ENCODE assay signal across 8 cellular contexts in the genomic region with DNA sequence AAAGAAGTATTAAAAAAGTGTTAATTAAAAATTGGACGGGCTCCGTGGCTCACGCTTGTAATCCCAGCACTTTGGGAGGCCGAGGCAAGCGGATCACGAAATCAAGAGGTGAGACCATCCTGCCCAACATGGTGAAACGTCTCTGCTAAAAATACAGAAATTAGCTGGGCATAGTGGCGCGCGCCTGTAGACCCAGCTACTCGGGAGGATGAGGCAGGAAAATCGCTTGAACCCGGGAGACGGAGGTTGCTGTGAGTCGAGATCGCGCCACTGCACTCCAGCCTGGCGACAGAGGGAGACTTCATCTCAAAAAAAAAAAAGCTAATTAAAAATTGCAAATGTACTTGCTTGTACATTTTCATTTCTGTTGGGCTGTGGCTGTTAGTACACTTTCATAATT. TPM values are rescaled to one million over a fixed set of nuclear protein-coding genes. Genes with fewer than 3 reads are reported as not detected.
DNase-seq lines count a peak whose midpoint lies in the region; ATAC-seq, FAIRE-seq and TF ChIP-seq lines count a peak whose summit lies in the region.
"Not testable (repeated sequence)": the region's sequence is repeated elsewhere in the genome, so short reads cannot be mapped to it uniquely, and the experiment has no call there.

No MANE protein-coding gene starts in this region.

- in situ Hi-C loops in astrocyte of the cerebellum (cut with HindIII; ENCODE audit: low sequenced_read_pairs); HepG2 (cut with HindIII; ENCODE audit: extremely low pct_ligation_motif_present, low pct_unique_long_range_greater_than_20kb): not testable (repeated sequence)

- TF ChIP-seq RAD21 in HepG2 (CRISPR knock-in tag; IDR thresholded peaks at IDR 0.05), result not testable (repeated sequence)

- H3K36me3 Mint-ChIP-seq in CD4-positive, alpha-beta T cell (ENCODE audit: low read depth), result peaks cover 43% of the 10 kb centered on the region
- H3K36me3 Mint-ChIP-seq in osteocyte (ENCODE audit: unreplicated experiment), result peaks cover 15% of the 10 kb centered on the region

- H3K4me2 ChIP-seq in HepG2 (ENCODE audit: low read depth, low read length), result peak overlapping the region; percentile 83

- not testable (repeated sequence) for H3K9me3 ChIP-seq in CD4-positive, alpha-beta T cell (ENCODE audit: control insufficient read depth, low read length); esophagus muscularis mucosa; HepG2 (ENCODE audit: low read length); thoracic aorta

- H3K27me3 Mint-ChIP-seq in CD4-positive, alpha-beta T cell; osteocyte (ENCODE audit: unreplicated experiment): not testable (repeated sequence)

- WGBS in esophagus muscularis mucosa, result 70% methylated on average over 18 of the region's 18 CpGs
- WGBS in HepG2 (ENCODE audit: low lambda C conversion rate), result 1% methylated on average over 18 of the region's 18 CpGs

- peaks cover 14% of the 10 kb centered on the region; the same call in 1 of the 2 replicates for H4K20me1 ChIP-seq in HepG2 (ENCODE audit: insufficient read depth, low read length)

- BruUV-seq in HepG2 (replicated peaks; lab: Mats Ljungman, UMichigan), result not testable (repeated sequence)

- intact Hi-C loops in CD4-positive, alpha-beta T cell (cut with DNase I, micrococcal nuclease), result loop anchor here (5.0 to 10.0 kb wide), 5 partner anchors 37 to 1199 kb away; partner anchors contain the start of genes CINP (in 1 of the 2), MARK3 (in 1 of the 2), TECPR2 (in 1 of the 2) and TRMT61A (in 1 of the 2)
- intact Hi-C loops in esophagus muscularis mucosa (cut with DNase I); HepG2 (cut with micrococcal nuclease; ENCODE audit: unreplicated experiment): not testable (repeated sequence)

- H3K4me1 Mint-ChIP-seq in CD4-positive, alpha-beta T cell (ENCODE audit: low read depth), result peaks cover 55% of the 10 kb centered on the region
- peaks cover 44% of the 10 kb centered on the region for H3K4me1 Mint-ChIP-seq in osteocyte (ENCODE audit: unreplicated experiment)

- peak overlapping the region; percentile 94 for H3K27ac Mint-ChIP-seq in CD4-positive, alpha-beta T cell
- not testable (repeated sequence) for H3K27ac Mint-ChIP-seq in osteocyte (ENCODE audit: unreplicated experiment)

- POLR2A ChIA-PET in CD4-positive, alpha-beta T cell (lab: Charles Lee), result not testable (repeated sequence)
- POLR2A ChIA-PET in HepG2 (lab: Yijun Ruan, JAX), result interaction anchor here (0.6 to 1.0 kb wide), 2 partner anchors 14 to 286 kb away, joined by 3 read pairs; no protein-coding TSS in a partner anchor

- H3K36me3 ChIP-seq in esophagus muscularis mucosa, result peaks cover 4 to 21% (median 18%) of the 10 kb centered on the region in 4 donors
- peaks cover 7 to 22% of the 10 kb centered on the region in 2 experiments; a peak in 3 of 5 replicates for H3K36me3 ChIP-seq in HepG2 (replicated peaks in 1 of 2; ENCODE audit: control insufficient read depth in 1 of 2, insufficient read depth in 2 of 2, low read length in 2 of 2)
- peaks cover 12% of the 10 kb centered on the region for H3K36me3 ChIP-seq in thoracic aorta

- H3K27ac ChIP-seq in CD4-positive, alpha-beta T cell (ENCODE audit: low read depth, low read length); thoracic aorta: not testable (repeated sequence)
- peak overlapping the region; percentile 98 for H3K27ac ChIP-seq in VCaP
- peak overlapping the region; percentile 91 to 98 (median 96) for H3K27ac ChIP-seq in esophagus muscularis mucosa (replicated peaks in 1 of 4)
- H3K27ac ChIP-seq in HepG2 (ENCODE audit: extremely low read length, insufficient read depth, low read length), result peak overlapping the region; percentile 88

- TF ChIP-seq POLR2A in esophagus muscularis mucosa (IDR thresholded peaks at IDR 0.05; ENCODE audit: low read depth); HepG2 (IDR thresholded peaks at IDR 0.05; ENCODE audit: insufficient read depth in 1 of 2, low read depth in 2 of 2, low read length in 2 of 2): not testable (repeated sequence)

- not testable (repeated sequence) for H2AFZ ChIP-seq in HepG2 (ENCODE audit: low read length)

- peak overlapping the region; percentile 91 for H3K9ac ChIP-seq in HepG2 (ENCODE audit: insufficient read depth, low read depth, low read length)

- H3K9me3 Mint-ChIP-seq in CD4-positive, alpha-beta T cell; osteocyte (ENCODE audit: unreplicated experiment): not testable (repeated sequence)

- not testable (repeated sequence) for H3K27me3 ChIP-seq in CD4-positive, alpha-beta T cell (ENCODE audit: control insufficient read depth, insufficient read depth, low read length); esophagus muscularis mucosa; HepG2 (ENCODE audit: control insufficient read depth in 1 of 2, insufficient read depth in 2 of 2, low read length in 2 of 2); thoracic aorta (replicated peaks; ENCODE audit: insufficient read depth)

- TF ChIP-seq EP300 in esophagus muscularis mucosa (IDR thresholded peaks at IDR 0.05); HepG2 (IDR thresholded peaks at IDR 0.05; ENCODE audit: low read depth in 2 of 2, low read length in 2 of 2); HepG2 (CRISPR knock-in tag; IDR thresholded peaks at IDR 0.05; ENCODE audit: borderline replicate concordance): not testable (repeated sequence)

- H3K4me1 ChIP-seq in esophagus muscularis mucosa (peaks cover 45 to 83% (median 62%) of the 10 kb centered on the region in 4 donors), HepG2 (ENCODE audit: insufficient read depth, low read length) (peaks cover 38% of the 10 kb centered on the region), thoracic aorta (ENCODE audit: control insufficient read depth in 1 of 2, low read depth in 2 of 2) (peaks cover 30 to 52% of the 10 kb centered on the region in 2 donors)

- H3K4me3 Mint-ChIP-seq in CD4-positive, alpha-beta T cell, result peak overlapping the region; percentile 93
- H3K4me3 Mint-ChIP-seq in osteocyte (ENCODE audit: unreplicated experiment), result peak overlapping the region; percentile 85

- peaks cover 72% of the 10 kb centered on the region for H3K79me2 ChIP-seq in HepG2 (ENCODE audit: insufficient read depth, low read length)

- DNase-seq in CD4-positive, alpha-beta T cell; Jurkat, Clone E6-1 (ENCODE audit: low read depth, low spot score); astrocyte of the cerebellum (ENCODE audit: low read depth); esophagus muscularis mucosa (ENCODE audit: extremely low spot score); HepG2 (ENCODE audit: low spot score); osteocyte (ENCODE audit: extremely low spot score, unreplicated experiment); thoracic aorta (ENCODE audit: low spot score): not testable (repeated sequence)

- ATAC-seq in CD4-positive, alpha-beta T cell (ENCODE audit: poor library complexity); HepG2; thoracic aorta (ENCODE audit: insufficient number of reproducible peaks, low FRiP score, low read depth): not testable (repeated sequence)

- CTCF ChIA-PET in CD4-positive, alpha-beta T cell (lab: Charles Lee); HepG2 (lab: Yijun Ruan, JAX; ENCODE audit: low intra/inter-chr PET ratio, low total read pairs): not testable (repeated sequence)

- peak; percentile 34 for FAIRE-seq in HepG2 (lab: Jason Lieb, UNC)

- TF ChIP-seq CTCF in CD4-positive, alpha-beta T cell (IDR thresholded peaks at IDR 0.05); VCaP (conservative IDR thresholded peaks at IDR 0.05); astrocyte of the cerebellum (IDR thresholded peaks at IDR 0.05; ENCODE audit: low read depth, low read length, missing control alignments); esophagus muscularis mucosa (IDR thresholded peaks at IDR 0.05); HepG2 (CRISPR knock-in tag; IDR thresholded peaks at IDR 0.05); osteocyte (IDR thresholded peaks at IDR 0.05); thoracic aorta (IDR thresholded peaks at IDR 0.05): not testable (repeated sequence)

- peak overlapping the region; percentile 90 for H3K4me3 ChIP-seq in Jurkat, Clone E6-1 (ENCODE audit: low read length)
- H3K4me3 ChIP-seq in astrocyte of the cerebellum (ENCODE audit: low read depth, low read length) (peak overlapping the region; percentile 95), esophagus muscularis mucosa (peak overlapping the region; percentile 74 to 94 (median 87)), HepG2 (replicated peaks in 1 of 3; ENCODE audit: insufficient read depth in 1 of 3, low read depth in 2 of 3, low read length in 3 of 3) (peak overlapping the region; percentile 81 to 100 (median 92)), thoracic aorta (peak overlapping the region; percentile 85)

RNA-seq across cellular contexts. Expression of gene COA8, which starts 1.1 kb away (rescaled TPM):
- total RNA-seq in CD4-positive, alpha-beta T cell, result 10 to 100 TPM in 1 of 2 experiments, 1 to 10 TPM in 1; 9.1 to 10.7 TPM
- polyA plus RNA-seq in Jurkat, Clone E6-1 (2012; ENCODE audit: insufficient read depth, insufficient read length), result 23.9 TPM
- total RNA-seq in esophagus muscularis mucosa (10 to 100 TPM; 26.8 to 46.1 (median 37.6) TPM), HepG2 (2016; rRNA removed; fragmentation: Illumina TruSeq; extraction: Trizol) (25.1 and 25.2 TPM in 2 replicates), osteocyte (41.0 and 42.0 TPM in 2 replicates), thoracic aorta (10 to 100 TPM in 1 of 2 donors, 1 to 10 TPM in 1; 8.0 to 17.6 TPM)
- total RNA-seq in HepG2 (2016; cell fraction: cytosol; rRNA removed; fragmentation: Illumina TruSeq; extraction: Trizol; ENCODE audit: low read depth), result 29.4 and 38.9 TPM in 2 replicates
- 25.7 and 29.2 TPM in 2 replicates for total RNA-seq in HepG2 (2016; cell fraction: insoluble cytoplasmic fraction; rRNA removed; fragmentation: Illumina TruSeq; extraction: Trizol)
- total RNA-seq in HepG2 (2016; cell fraction: membrane; rRNA removed; fragmentation: Illumina TruSeq; extraction: Trizol), result 46.6 and 48.0 TPM in 2 replicates
- 11.0 and 15.0 TPM in 2 replicates for total RNA-seq in HepG2 (2016; cell fraction: nucleus; rRNA removed; fragmentation: Illumina TruSeq; extraction: Trizol)
- polyA plus RNA-seq in HepG2 (2011; rRNA removed), result 10.9 and 14.0 TPM in 2 replicates
- 10.2 and 14.5 TPM in 2 replicates for polyA plus RNA-seq in HepG2 (2011; cell fraction: cytosol; rRNA removed)
- polyA plus RNA-seq in HepG2 (2011; cell fraction: nucleus; rRNA removed), result 2.6 and 3.1 TPM in 2 replicates
- 25.7 and 32.6 TPM in 2 replicates for polyA plus RNA-seq in HepG2 (2012)
- 63.7 and 73.8 TPM in 2 replicates for polyA plus RNA-seq in HepG2 (2016; cell fraction: cytosol; fragmentation: Illumina TruSeq; extraction: Trizol; ENCODE audit: low read depth)
- 33.7 and 39.8 TPM in 2 replicates for polyA plus RNA-seq in HepG2 (2016; cell fraction: insoluble cytoplasmic fraction; fragmentation: Illumina TruSeq; extraction: Trizol; ENCODE audit: low read depth)
- 52.0 and 59.9 TPM in 2 replicates for polyA plus RNA-seq in HepG2 (2016; cell fraction: membrane; fragmentation: Illumina TruSeq; extraction: Trizol; ENCODE audit: low read depth)
- polyA plus RNA-seq in HepG2 (2016; cell fraction: nucleus; fragmentation: Illumina TruSeq; extraction: Trizol; ENCODE audit: insufficient read depth, low read depth), result 21.5 and 21.7 TPM in 2 replicates
- 4.7 and 5.1 TPM in 2 replicates for polyA minus RNA-seq in HepG2 (2011; rRNA and poly(A)+ RNA removed; ENCODE audit: low replicate concordance)
- 3.6 and 6.4 TPM in 2 replicates for polyA minus RNA-seq in HepG2 (2011; cell fraction: cytosol; rRNA and poly(A)+ RNA removed)
- 10.1 and 11.3 TPM in 2 replicates for polyA minus RNA-seq in HepG2 (2011; cell fraction: nucleus; rRNA and poly(A)+ RNA removed)

RNA-seq across cellular contexts. Expression of gene BAG5, which starts 1.4 kb away (rescaled TPM):
- 10 to 100 TPM; 39.4 to 40.3 TPM for total RNA-seq in CD4-positive, alpha-beta T cell
- polyA plus RNA-seq in Jurkat, Clone E6-1 (2012; ENCODE audit: insufficient read depth, insufficient read length), result 25.5 TPM
- total RNA-seq in esophagus muscularis mucosa, result 10 to 100 TPM; 27.4 to 34.7 (median 28.3) TPM
- total RNA-seq in HepG2 (2016; rRNA removed; fragmentation: Illumina TruSeq; extraction: Trizol), result 21.0 and 34.8 TPM in 2 replicates
- total RNA-seq in HepG2 (2016; cell fraction: cytosol; rRNA removed; fragmentation: Illumina TruSeq; extraction: Trizol; ENCODE audit: low read depth), result 2.3 and 2.5 TPM in 2 replicates
- total RNA-seq in HepG2 (2016; cell fraction: insoluble cytoplasmic fraction; rRNA removed; fragmentation: Illumina TruSeq; extraction: Trizol), result 21.9 and 34.1 TPM in 2 replicates
- total RNA-seq in HepG2 (2016; cell fraction: membrane; rRNA removed; fragmentation: Illumina TruSeq; extraction: Trizol), result 11.4 and 14.2 TPM in 2 replicates
- 14.8 and 16.2 TPM in 2 replicates for total RNA-seq in HepG2 (2016; cell fraction: nucleus; rRNA removed; fragmentation: Illumina TruSeq; extraction: Trizol)
- polyA plus RNA-seq in HepG2 (2011; rRNA removed), result 3.0 and 3.5 TPM in 2 replicates
- polyA plus RNA-seq in HepG2 (2011; cell fraction: cytosol; rRNA removed), result 2.5 and 3.9 TPM in 2 replicates
- polyA plus RNA-seq in HepG2 (2011; cell fraction: nucleus; rRNA removed), result 3.3 and 3.7 TPM in 2 replicates
- 7.9 and 9.3 TPM in 2 replicates for polyA plus RNA-seq in HepG2 (2012)
- 1.0 and 1.3 TPM in 2 replicates for polyA plus RNA-seq in HepG2 (2016; cell fraction: cytosol; fragmentation: Illumina TruSeq; extraction: Trizol; ENCODE audit: low read depth)
- polyA plus RNA-seq in HepG2 (2016; cell fraction: insoluble cytoplasmic fraction; fragmentation: Illumina TruSeq; extraction: Trizol; ENCODE audit: low read depth), result 16.8 and 20.0 TPM in 2 replicates
- 5.3 and 6.2 TPM in 2 replicates for polyA plus RNA-seq in HepG2 (2016; cell fraction: membrane; fragmentation: Illumina TruSeq; extraction: Trizol; ENCODE audit: low read depth)
- polyA plus RNA-seq in HepG2 (2016; cell fraction: nucleus; fragmentation: Illumina TruSeq; extraction: Trizol; ENCODE audit: insufficient read depth, low read depth), result 13.8 and 14.6 TPM in 2 replicates
- polyA minus RNA-seq in HepG2 (2011; rRNA and poly(A)+ RNA removed; ENCODE audit: low replicate concordance), result 5.3 and 11.8 TPM in 2 replicates
- 7.2 and 8.6 TPM in 2 replicates for polyA minus RNA-seq in HepG2 (2011; cell fraction: cytosol; rRNA and poly(A)+ RNA removed)
- 9.8 and 9.9 TPM in 2 replicates for polyA minus RNA-seq in HepG2 (2011; cell fraction: nucleus; rRNA and poly(A)+ RNA removed)
- total RNA-seq in osteocyte, result 21.9 and 22.4 TPM in 2 replicates
- 10 to 100 TPM; 21.0 to 34.9 TPM for total RNA-seq in thoracic aorta

RNA-seq across cellular contexts. Expression of gene TRMT61A, which starts 34.8 kb away (rescaled TPM):
- 1 to 10 TPM; 9.2 to 9.8 TPM for total RNA-seq in CD4-positive, alpha-beta T cell
- 12.1 TPM for polyA plus RNA-seq in Jurkat, Clone E6-1 (2012; ENCODE audit: insufficient read depth, insufficient read length)
- total RNA-seq in esophagus muscularis mucosa, result 10 to 100 TPM; 28.7 to 50.0 (median 35.2) TPM
- 12.2 and 13.6 TPM in 2 replicates for total RNA-seq in HepG2 (2016; rRNA removed; fragmentation: Illumina TruSeq; extraction: Trizol)
- total RNA-seq in HepG2 (2016; cell fraction: cytosol; rRNA removed; fragmentation: Illumina TruSeq; extraction: Trizol; ENCODE audit: low read depth), result 4.0 and 5.2 TPM in 2 replicates
- 12.4 and 14.5 TPM in 2 replicates for total RNA-seq in HepG2 (2016; cell fraction: insoluble cytoplasmic fraction; rRNA removed; fragmentation: Illumina TruSeq; extraction: Trizol)
- total RNA-seq in HepG2 (2016; cell fraction: membrane; rRNA removed; fragmentation: Illumina TruSeq; extraction: Trizol), result 8.3 and 9.6 TPM in 2 replicates
- total RNA-seq in HepG2 (2016; cell fraction: nucleus; rRNA removed; fragmentation: Illumina TruSeq; extraction: Trizol), result 10.4 and 11.7 TPM in 2 replicates
- 6.5 and 9.8 TPM in 2 replicates for polyA plus RNA-seq in HepG2 (2011; rRNA removed)
- 6.4 and 11.5 TPM in 2 replicates for polyA plus RNA-seq in HepG2 (2011; cell fraction: cytosol; rRNA removed)
- 26.1 and 31.2 TPM in 2 replicates for polyA plus RNA-seq in HepG2 (2011; cell fraction: nucleus; rRNA removed)
- 4.0 and 8.4 TPM in 2 replicates for polyA plus RNA-seq in HepG2 (2012)
- 3.9 and 4.4 TPM in 2 replicates for polyA plus RNA-seq in HepG2 (2016; cell fraction: cytosol; fragmentation: Illumina TruSeq; extraction: Trizol; ENCODE audit: low read depth)
- 12.0 and 13.1 TPM in 2 replicates for polyA plus RNA-seq in HepG2 (2016; cell fraction: insoluble cytoplasmic fraction; fragmentation: Illumina TruSeq; extraction: Trizol; ENCODE audit: low read depth)
- polyA plus RNA-seq in HepG2 (2016; cell fraction: membrane; fragmentation: Illumina TruSeq; extraction: Trizol; ENCODE audit: low read depth), result 6.7 and 7.2 TPM in 2 replicates
- 13.5 and 14.3 TPM in 2 replicates for polyA plus RNA-seq in HepG2 (2016; cell fraction: nucleus; fragmentation: Illumina TruSeq; extraction: Trizol; ENCODE audit: insufficient read depth, low read depth)
- polyA minus RNA-seq in HepG2 (2011; rRNA and poly(A)+ RNA removed; ENCODE audit: low replicate concordance), result 14.6 and 19.9 TPM in 2 replicates
- 4.6 and 4.7 TPM in 2 replicates for polyA minus RNA-seq in HepG2 (2011; cell fraction: cytosol; rRNA and poly(A)+ RNA removed)
- 15.8 and 16.6 TPM in 2 replicates for polyA minus RNA-seq in HepG2 (2011; cell fraction: nucleus; rRNA and poly(A)+ RNA removed)
- total RNA-seq in osteocyte, result 10.9 and 11.5 TPM in 2 replicates
- total RNA-seq in thoracic aorta, result 10 to 100 TPM; 18.6 to 18.8 TPM

RNA-seq across cellular contexts. Expression of gene CKB, which starts 41.2 kb away (rescaled TPM):
- 1 to 10 TPM; 5.8 to 6.6 TPM for total RNA-seq in CD4-positive, alpha-beta T cell
- polyA plus RNA-seq in Jurkat, Clone E6-1 (2012; ENCODE audit: insufficient read depth, insufficient read length), result 89.9 TPM
- total RNA-seq in esophagus muscularis mucosa, result 1,000 to 10,000 TPM in 3 of 4 donors, 100 to 1,000 TPM in 1; 917 to 1,843 (median 1,284) TPM
- total RNA-seq in HepG2 (2016; rRNA removed; fragmentation: Illumina TruSeq; extraction: Trizol), result 82.3 and 92.4 TPM in 2 replicates
- 35.0 and 38.6 TPM in 2 replicates for total RNA-seq in HepG2 (2016; cell fraction: cytosol; rRNA removed; fragmentation: Illumina TruSeq; extraction: Trizol; ENCODE audit: low read depth)
- total RNA-seq in HepG2 (2016; cell fraction: insoluble cytoplasmic fraction; rRNA removed; fragmentation: Illumina TruSeq; extraction: Trizol), result 77.0 and 90.7 TPM in 2 replicates
- total RNA-seq in HepG2 (2016; cell fraction: membrane; rRNA removed; fragmentation: Illumina TruSeq; extraction: Trizol), result 39.1 and 44.5 TPM in 2 replicates
- 55.0 and 62.1 TPM in 2 replicates for total RNA-seq in HepG2 (2016; cell fraction: nucleus; rRNA removed; fragmentation: Illumina TruSeq; extraction: Trizol)
- polyA plus RNA-seq in HepG2 (2011; rRNA removed), result 179 and 217 TPM in 2 replicates
- 94.2 and 257 TPM in 2 replicates for polyA plus RNA-seq in HepG2 (2011; cell fraction: cytosol; rRNA removed)
- polyA plus RNA-seq in HepG2 (2011; cell fraction: nucleus; rRNA removed), result 634 and 1,191 TPM in 2 replicates
- 136 and 210 TPM in 2 replicates for polyA plus RNA-seq in HepG2 (2012)
- polyA plus RNA-seq in HepG2 (2016; cell fraction: cytosol; fragmentation: Illumina TruSeq; extraction: Trizol; ENCODE audit: low read depth), result 60.2 and 68.2 TPM in 2 replicates
- polyA plus RNA-seq in HepG2 (2016; cell fraction: insoluble cytoplasmic fraction; fragmentation: Illumina TruSeq; extraction: Trizol; ENCODE audit: low read depth), result 156 and 198 TPM in 2 replicates
- polyA plus RNA-seq in HepG2 (2016; cell fraction: membrane; fragmentation: Illumina TruSeq; extraction: Trizol; ENCODE audit: low read depth), result 60.4 and 60.5 TPM in 2 replicates
- polyA plus RNA-seq in HepG2 (2016; cell fraction: nucleus; fragmentation: Illumina TruSeq; extraction: Trizol; ENCODE audit: insufficient read depth, low read depth), result 164 and 170 TPM in 2 replicates
- 111 and 125 TPM in 2 replicates for polyA minus RNA-seq in HepG2 (2011; rRNA and poly(A)+ RNA removed; ENCODE audit: low replicate concordance)
- polyA minus RNA-seq in HepG2 (2011; cell fraction: cytosol; rRNA and poly(A)+ RNA removed), result 96.8 and 156 TPM in 2 replicates
- polyA minus RNA-seq in HepG2 (2011; cell fraction: nucleus; rRNA and poly(A)+ RNA removed), result 34.2 and 39.0 TPM in 2 replicates
- total RNA-seq in osteocyte, result 25.4 and 31.4 TPM in 2 replicates
- 100 to 1,000 TPM; 109 to 159 TPM for total RNA-seq in thoracic aorta
